In genomic region chr6:69584913-69585729, GRCh38 we compare ENCODE assay signal across 8 cellular contexts.
A peak's percentile ranks its signal among the peaks of the same experiment; 100 is the strongest.
DNase-seq lines count a peak whose midpoint lies in the region; ATAC-seq and TF ChIP-seq lines count a peak whose summit lies in the region.

No MANE protein-coding gene starts in this region.

- no peaks in the 10 kb centered on the region for H3K36me3 ChIP-seq in naive thymus-derived CD4-positive, alpha-beta T cell (ENCODE audit: control insufficient read depth in 2 of 3, insufficient read depth in 3 of 3, low read length in 3 of 3)

- ATAC-seq in GM19372 (IDR thresholded peaks at IDR 0.05; ENCODE audit: low read depth, unreplicated experiment) (peak; percentile 80), HG03354 (IDR thresholded peaks at IDR 0.05; ENCODE audit: poor library complexity, severe bottlenecking, unreplicated experiment) (peak; percentile 86), omental fat pad (ENCODE audit: low FRiP score) (no peak)
- ATAC-seq in activated CD8-positive, alpha-beta T cell treated with anti-CD3 and anti-CD28 coated beads, Interleukin-2, amount 10 ng/mL, durations not matched to agents 7 days and 5 days, result peak; percentile 33
- ATAC-seq in stimulated activated effector memory CD8-positive, alpha-beta T cell treated with anti-CD3 and anti-CD28 coated beads, Interleukin-12 subunit alpha, Interleukin-12 subunit beta, amount 100 ng/mL, for 72 hours, result peak; percentile 60
- no peak for ATAC-seq in naive thymus-derived CD4-positive, alpha-beta T cell

- no peak overlapping the region for H3K4me3 Mint-ChIP-seq in activated CD8-positive, alpha-beta T cell treated with anti-CD3 and anti-CD28 coated beads, Interleukin-2, amount 10 ng/mL, durations not matched to agents 7 days and 5 days
- no peak overlapping the region for H3K4me3 Mint-ChIP-seq in stimulated activated effector memory CD8-positive, alpha-beta T cell treated with anti-CD3 and anti-CD28 coated beads, Interleukin-12 subunit alpha, Interleukin-12 subunit beta, amount 100 ng/mL, for 72 hours
- H3K4me3 Mint-ChIP-seq in naive thymus-derived CD4-positive, alpha-beta T cell, result peak overlapping the region in 1 of 10 donors; percentile 46

- no peaks in the 10 kb centered on the region for H3K9me3 Mint-ChIP-seq in activated CD8-positive, alpha-beta T cell treated with anti-CD3 and anti-CD28 coated beads, Interleukin-2, amount 10 ng/mL, durations not matched to agents 7 days and 5 days (ENCODE audit: insufficient read depth)
- H3K9me3 Mint-ChIP-seq in stimulated activated effector memory CD8-positive, alpha-beta T cell treated with anti-CD3 and anti-CD28 coated beads, Interleukin-12 subunit alpha, Interleukin-12 subunit beta, amount 100 ng/mL, for 72 hours, result no peaks in the 10 kb centered on the region
- peaks cover 0 to 2% (median 0%) of the 10 kb centered on the region in 11 donors for H3K9me3 Mint-ChIP-seq in naive thymus-derived CD4-positive, alpha-beta T cell

- no peaks in the 10 kb centered on the region for H3K9me3 ChIP-seq in naive thymus-derived CD4-positive, alpha-beta T cell (ENCODE audit: control insufficient read depth in 2 of 3, low read length in 3 of 3)

- peaks cover 0 to 4% of the 10 kb centered on the region in 2 donors for H3K4me1 ChIP-seq in naive thymus-derived CD4-positive, alpha-beta T cell (ENCODE audit: control insufficient read depth in 2 of 2, insufficient read depth in 2 of 2, low read length in 2 of 2)

- CTCF ChIA-PET in activated CD8-positive, alpha-beta T cell treated with anti-CD3 and anti-CD28 coated beads, Interleukin-2, amount 10 ng/mL, durations not matched to agents 7 days and 5 days (lab: Charles Lee), result no interaction called here
- CTCF ChIA-PET in naive thymus-derived CD4-positive, alpha-beta T cell (lab: Charles Lee), result no interaction called here

- no peak for TF ChIP-seq CTCF in omental fat pad (IDR thresholded peaks at IDR 0.05)

- no peaks in the 10 kb centered on the region for H3K36me3 Mint-ChIP-seq in activated CD8-positive, alpha-beta T cell treated with anti-CD3 and anti-CD28 coated beads, Interleukin-2, amount 10 ng/mL, durations not matched to agents 7 days and 5 days (ENCODE audit: low read depth)
- H3K36me3 Mint-ChIP-seq in stimulated activated effector memory CD8-positive, alpha-beta T cell treated with anti-CD3 and anti-CD28 coated beads, Interleukin-12 subunit alpha, Interleukin-12 subunit beta, amount 100 ng/mL, for 72 hours, result no peaks in the 10 kb centered on the region
- no peaks in the 10 kb centered on the region for H3K36me3 Mint-ChIP-seq in naive thymus-derived CD4-positive, alpha-beta T cell

- H3K4me3 ChIP-seq in naive thymus-derived CD4-positive, alpha-beta T cell (ENCODE audit: low read length), result no peak overlapping the region

- DNase-seq in ELF-1 (ENCODE audit: low read depth, low spot score) (peak; percentile 12), omental fat pad (ENCODE audit: low spot score) (no peak), NCI-H510A treated with DMSO at 0.1 percent for 48 hours (lab: John Stamatoyannopoulos, UW) (no peak)
- peak; percentile 23 for DNase-seq in activated CD8-positive, alpha-beta T cell treated with anti-CD3 and anti-CD28 coated beads, Interleukin-2, amount 10 ng/mL, durations not matched to agents 7 days and 5 days
- no peak for DNase-seq in stimulated activated effector memory CD8-positive, alpha-beta T cell treated with anti-CD3 and anti-CD28 coated beads, Interleukin-12 subunit alpha, Interleukin-12 subunit beta, amount 100 ng/mL, for 72 hours (ENCODE audit: low spot score in 2 of 2)
- DNase-seq in naive thymus-derived CD4-positive, alpha-beta T cell, result no peak

- intact Hi-C loops in naive thymus-derived CD4-positive, alpha-beta T cell (cut with micrococcal nuclease), result no loop called here

- peaks cover 0 to 4% of the 10 kb centered on the region in 2 donors for H3K27me3 ChIP-seq in naive thymus-derived CD4-positive, alpha-beta T cell (ENCODE audit: control insufficient read depth in 2 of 2, insufficient read depth in 2 of 2, low read length in 2 of 2)

- H3K4me1 Mint-ChIP-seq in activated CD8-positive, alpha-beta T cell treated with anti-CD3 and anti-CD28 coated beads, Interleukin-2, amount 10 ng/mL, durations not matched to agents 7 days and 5 days (ENCODE audit: low read depth), result peaks cover 15% of the 10 kb centered on the region
- peaks cover 17% of the 10 kb centered on the region for H3K4me1 Mint-ChIP-seq in stimulated activated effector memory CD8-positive, alpha-beta T cell treated with anti-CD3 and anti-CD28 coated beads, Interleukin-12 subunit alpha, Interleukin-12 subunit beta, amount 100 ng/mL, for 72 hours
- peaks cover 10 to 22% (median 15%) of the 10 kb centered on the region in 7 donors for H3K4me1 Mint-ChIP-seq in naive thymus-derived CD4-positive, alpha-beta T cell

- POLR2A ChIA-PET in activated CD8-positive, alpha-beta T cell treated with anti-CD3 and anti-CD28 coated beads, Interleukin-2, amount 10 ng/mL, durations not matched to agents 7 days and 5 days (lab: Charles Lee), result no interaction called here
- POLR2A ChIA-PET in naive thymus-derived CD4-positive, alpha-beta T cell (lab: Charles Lee), result no interaction called here

- H3K27ac ChIP-seq in naive thymus-derived CD4-positive, alpha-beta T cell (ENCODE audit: low read depth, low read length), result no peak overlapping the region

- H3K27me3 Mint-ChIP-seq in activated CD8-positive, alpha-beta T cell treated with anti-CD3 and anti-CD28 coated beads, Interleukin-2, amount 10 ng/mL, durations not matched to agents 7 days and 5 days (ENCODE audit: low read depth), result peaks cover 32% of the 10 kb centered on the region
- H3K27me3 Mint-ChIP-seq in naive thymus-derived CD4-positive, alpha-beta T cell, result peaks cover 16 to 30% (median 23%) of the 10 kb centered on the region in 5 donors

- H3K27ac Mint-ChIP-seq in activated CD8-positive, alpha-beta T cell treated with anti-CD3 and anti-CD28 coated beads, Interleukin-2, amount 10 ng/mL, durations not matched to agents 7 days and 5 days, result no peak overlapping the region
- no peak overlapping the region for H3K27ac Mint-ChIP-seq in stimulated activated effector memory CD8-positive, alpha-beta T cell treated with anti-CD3 and anti-CD28 coated beads, Interleukin-12 subunit alpha, Interleukin-12 subunit beta, amount 100 ng/mL, for 72 hours
- H3K27ac Mint-ChIP-seq in naive thymus-derived CD4-positive, alpha-beta T cell, result no peak overlapping the region

Comparison
In these comparisons a context has a peak if more than half of its experiments do, and no peak if none do; other contexts are left out.
1. DNase-seq: peak in ELF-1 (single experiment) and activated CD8-positive, alpha-beta T cell treated with anti-CD3 and anti-CD28 coated beads, Interleukin-2, amount 10 ng/mL, durations not matched to agents 7 days and 5 days (single experiment); none in stimulated activated effector memory CD8-positive, alpha-beta T cell treated with anti-CD3 and anti-CD28 coated beads, Interleukin-12 subunit alpha, Interleukin-12 subunit beta, amount 100 ng/mL, for 72 hours (0 of 2), naive thymus-derived CD4-positive, alpha-beta T cell (0 of 9), omental fat pad (single experiment) and NCI-H510A treated with DMSO at 0.1 percent for 48 hours (single experiment).
2. ATAC-seq: peak in GM19372 (single experiment), HG03354 (single experiment), activated CD8-positive, alpha-beta T cell treated with anti-CD3 and anti-CD28 coated beads, Interleukin-2, amount 10 ng/mL, durations not matched to agents 7 days and 5 days (single experiment) and stimulated activated effector memory CD8-positive, alpha-beta T cell treated with anti-CD3 and anti-CD28 coated beads, Interleukin-12 subunit alpha, Interleukin-12 subunit beta, amount 100 ng/mL, for 72 hours (single experiment); none in naive thymus-derived CD4-positive, alpha-beta T cell (single experiment) and omental fat pad (single experiment).